In the genomic region with DNA sequence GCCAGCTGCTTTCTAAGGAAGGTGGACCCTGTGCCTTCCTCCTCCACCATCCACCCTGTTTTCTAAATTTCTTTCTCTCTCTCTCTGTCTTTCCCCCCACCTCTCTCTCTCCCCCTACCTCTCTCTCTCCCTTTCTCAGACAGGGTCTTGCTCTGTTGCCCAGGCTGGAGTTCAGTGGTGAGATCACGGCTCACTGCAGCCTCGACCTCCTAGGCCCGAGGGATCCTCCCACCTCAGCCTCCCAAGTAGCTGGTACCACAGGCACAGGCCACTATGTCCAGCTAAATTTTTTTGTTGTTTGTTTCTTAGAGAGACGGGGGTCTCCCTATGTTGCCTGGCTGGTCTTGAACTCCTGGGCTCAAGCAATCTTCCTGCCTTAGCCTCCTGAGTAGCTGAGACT, we compare ENCODE assay signal across 23 cellular contexts. TPM values are rescaled to one million over a fixed set of nuclear protein-coding genes. Genes with fewer than 3 reads are reported as not detected.
DNase-seq lines count a peak whose midpoint lies in the region; ATAC-seq, FAIRE-seq and TF ChIP-seq lines count a peak whose summit lies in the region.
"Had no signal": no experiment of that assay in that cellular context is flagged by ENCODE, and none has a peak within 500 bp of the region (broad histone marks: within the 10 kb centered on the region; RNA-seq: fewer than 3 reads in every experiment).

No MANE protein-coding gene starts in this region.

- H4K5ac ChIP-seq in H1 (ENCODE audit: insufficient read length, low read depth, low read length) = no peak overlapping the region

- TF ChIP-seq CTCF in HepG2 (CRISPR knock-in tag; IDR thresholded peaks at IDR 0.05) (no peak), right lobe of liver (IDR thresholded peaks at IDR 0.05) (no peak), H1 (IDR thresholded peaks at IDR 0.05; ENCODE audit: control extremely low read depth in 1 of 3, insufficient read depth in 1 of 3, low read depth in 1 of 3, low read length in 3 of 3) (no peak), spleen (IDR thresholded peaks at IDR 0.05 in 8 of 11, conservative IDR thresholded peaks at IDR 0.05 in 3 of 11) (no peak)

- no peak overlapping the region for H2AK5ac ChIP-seq in H1 (ENCODE audit: low read depth, low read length)

- no peak for TF ChIP-seq POLR2A in HepG2 (IDR thresholded peaks at IDR 0.05; ENCODE audit: insufficient read depth in 1 of 2, low read depth in 2 of 2, low read length in 2 of 2)
- no peak for TF ChIP-seq POLR2A in right lobe of liver (IDR thresholded peaks at IDR 0.05)
- TF ChIP-seq POLR2A in H1 (IDR thresholded peaks at IDR 0.05; ENCODE audit: control extremely low read depth in 1 of 2, low read depth in 2 of 2, low read length in 2 of 2) = no peak
- no peak for TF ChIP-seq POLR2A in spleen (IDR thresholded peaks at IDR 0.05)

- intact Hi-C loops in HepG2 (cut with micrococcal nuclease; ENCODE audit: unreplicated experiment) = no loop called here
- intact Hi-C loops in right lobe of liver (cut with DNase I) = loop anchor here in 1 of 2 donors (5.0 kb wide), 1 partner anchor 193 kb away; no protein-coding TSS in a partner anchor
- intact Hi-C loops in spleen (cut with DNase I; ENCODE audit: low total_unique reads) = loop anchor here (2.0 kb wide), 1 partner anchor 189 kb away; no protein-coding TSS in a partner anchor

- CTCF ChIA-PET in HepG2 (lab: Yijun Ruan, JAX; ENCODE audit: low intra/inter-chr PET ratio, low total read pairs) (no interaction called here), H1 (lab: Charles Lee; ENCODE audit: partially characterized antibody) (interaction anchor here (0.6 to 12.9 kb wide), 11 partner anchors 10 to 1055 kb away, joined by 3 to 426 read pairs (median 4); no protein-coding TSS in a partner anchor)

- H4K20me1 ChIP-seq in HepG2 (ENCODE audit: insufficient read depth, low read length) (no peaks in the 10 kb centered on the region), H1 (replicated peaks in 1 of 2; ENCODE audit: control insufficient read depth in 1 of 2, insufficient read depth in 2 of 2, low read length in 2 of 2) (no peaks in the 10 kb centered on the region)

- no peak for TF ChIP-seq RAD21 in HepG2 (CRISPR knock-in tag; IDR thresholded peaks at IDR 0.05)
- no peak for TF ChIP-seq RAD21 in H1 (IDR thresholded peaks at IDR 0.05 in 1 of 2, conservative IDR thresholded peaks at IDR 0.05 in 1 of 2; ENCODE audit: low read depth in 2 of 2, low read length in 2 of 2)

- no peak overlapping the region for H3K4me3 ChIP-seq in HepG2 (replicated peaks in 1 of 3; ENCODE audit: insufficient read depth in 1 of 3, low read depth in 2 of 3, low read length in 3 of 3)
- H3K4me3 ChIP-seq in right lobe of liver = no peak overlapping the region
- H3K4me3 ChIP-seq in H1 (ENCODE audit: extremely low read depth in 1 of 4, insufficient read depth in 2 of 4, low read depth in 3 of 4, low read length in 4 of 4) = no peak overlapping the region
- no peak overlapping the region for H3K4me3 ChIP-seq in spleen
- H3K4me3 ChIP-seq: A549, GM23338 had no signal

- peak overlapping the region; percentile 62; the same call in 1 of the 2 replicates for H4K8ac ChIP-seq in H1 (ENCODE audit: extremely low read depth, insufficient read depth, low read length)

- H3K36me3 ChIP-seq in HepG2 (replicated peaks in 1 of 2; ENCODE audit: control insufficient read depth in 1 of 2, insufficient read depth in 2 of 2, low read length in 2 of 2) (no peaks in the 10 kb centered on the region), right lobe of liver (no peaks in the 10 kb centered on the region), H1 (ENCODE audit: control insufficient read depth in 2 of 4, insufficient read depth in 4 of 4, low read length in 3 of 4) (no peaks in the 10 kb centered on the region), spleen (no peaks in the 10 kb centered on the region)

- in situ Hi-C loops in HepG2 (cut with HindIII; ENCODE audit: extremely low pct_ligation_motif_present, low pct_unique_long_range_greater_than_20kb) = loop anchor here (10.0 kb wide), 1 partner anchor 465 kb away; no protein-coding TSS in a partner anchor

- H2BK20ac ChIP-seq in H1 (ENCODE audit: low read length) = no peak overlapping the region

- no peak overlapping the region for H2BK5ac ChIP-seq in H1 (ENCODE audit: low read depth, low read length)

- BruUV-seq in HepG2 (replicated peaks; lab: Mats Ljungman, UMichigan) = no TSS peak

- no peak overlapping the region for H3K18ac ChIP-seq in H1 (ENCODE audit: extremely low read depth, low read length)

- H3K27me3 ChIP-seq in HepG2 (ENCODE audit: control insufficient read depth in 1 of 2, insufficient read depth in 2 of 2, low read length in 2 of 2) = no peaks in the 10 kb centered on the region
- H3K27me3 ChIP-seq in right lobe of liver = no peaks in the 10 kb centered on the region
- no peaks in the 10 kb centered on the region for H3K27me3 ChIP-seq in H1 (replicated peaks in 1 of 4; ENCODE audit: control insufficient read depth in 3 of 4, extremely low read depth in 1 of 4, insufficient read depth in 3 of 4, low read length in 3 of 4)
- H3K27me3 ChIP-seq in spleen (replicated peaks in 1 of 7) = no peaks in the 10 kb centered on the region

- 81% methylated on average over 4 of the region's 4 CpGs for WGBS in HepG2 (ENCODE audit: low lambda C conversion rate)
- 90% methylated on average over 4 of the region's 4 CpGs for WGBS in right lobe of liver (ENCODE audit: insufficient coverage, low coverage, low lambda C conversion rate, missing lambda C conversion rate)
- 94% methylated on average over 4 of the region's 4 CpGs; no CpG with 5 or more reads in 1 of the 2 experiments for WGBS in H1 (ENCODE audit: extremely low coverage in 1 of 2, insufficient coverage in 1 of 2, insufficient read length in 1 of 2, insufficient replicate concordance in 2 of 2, low coverage in 1 of 2, low lambda C conversion rate in 2 of 2, missing lambda C conversion rate in 1 of 2), 2 experiments
- WGBS in spleen, 5 donors = 84 to 92% (median 89%) methylated on average over 4 of the region's 4 CpGs

- no peak for DNase-seq in HepG2 (ENCODE audit: low spot score)
- no peak for DNase-seq in right lobe of liver
- no peak for DNase-seq in H1 (ENCODE audit: low read depth in 1 of 2, low spot score in 2 of 2)
- DNase-seq in spleen = no peak
- DNase-seq in CD1c-positive myeloid dendritic cell (ENCODE audit: extremely low spot score) = no peak
- DNase-seq in LoVo (ENCODE audit: low spot score) = no peak
- DNase-seq in NCI-H2081 (lab: John Stamatoyannopoulos, UW) = no peak
- DNase-seq: AML-193; CD4-positive, CD25-positive, alpha-beta regulatory T cell; CD8-positive, alpha-beta memory T cell; COR-L47; DMS 273 treated with DMSO at 0.1 percent for 48 hours; DMS53; H7; HFFc6 had no signal

- H3K23me2 ChIP-seq in H1 (ENCODE audit: low read depth, low read length) = no peaks in the 10 kb centered on the region

- no peak overlapping the region for H3K9ac ChIP-seq in HepG2 (ENCODE audit: insufficient read depth, low read depth, low read length)
- no peak overlapping the region for H3K9ac ChIP-seq in H1 (replicated peaks in 1 of 4; ENCODE audit: extremely low read depth in 1 of 4, low read depth in 3 of 4, low read length in 3 of 4)

- no peaks in the 10 kb centered on the region for H3K79me2 ChIP-seq in HepG2 (ENCODE audit: insufficient read depth, low read length)
- H3K79me2 ChIP-seq in H1 (ENCODE audit: control insufficient read depth in 1 of 2, insufficient read depth in 2 of 2, low read length in 2 of 2) = no peaks in the 10 kb centered on the region

- TF ChIP-seq EP300 in HepG2 (IDR thresholded peaks at IDR 0.05; ENCODE audit: low read depth in 2 of 2, low read length in 2 of 2) = no peak
- no peak for TF ChIP-seq EP300 in HepG2 (CRISPR knock-in tag; IDR thresholded peaks at IDR 0.05; ENCODE audit: borderline replicate concordance)
- TF ChIP-seq EP300 in H1 (IDR thresholded peaks at IDR 0.05; ENCODE audit: borderline replicate concordance in 1 of 2, low read depth in 2 of 2, low read length in 2 of 2) = no peak

- H2BK120ac ChIP-seq in H1 (replicated peaks; ENCODE audit: low read depth, low read length) = no peak overlapping the region

- no peak overlapping the region for H3K23ac ChIP-seq in H1 (ENCODE audit: insufficient read length)

- H3K9me3 ChIP-seq in HepG2 (ENCODE audit: low read length) (no peaks in the 10 kb centered on the region), right lobe of liver (no peaks in the 10 kb centered on the region), H1 (ENCODE audit: insufficient read depth in 2 of 2, low read depth in 1 of 2, low read length in 1 of 2) (peaks cover 0 to 12% of the 10 kb centered on the region in 2 experiments; a peak in 1 of 4 replicates), spleen (no peaks in the 10 kb centered on the region)
- H3K9me3 ChIP-seq: A549 had no signal

- H2BK12ac ChIP-seq in H1 (ENCODE audit: low read depth, low read length) = no peak overlapping the region

- no peak overlapping the region for H3K4ac ChIP-seq in H1 (replicated peaks; ENCODE audit: insufficient read length, low read depth, low read length)

- FAIRE-seq in HepG2 (lab: Jason Lieb, UNC) (no peak), H1 (lab: Jason Lieb, UNC) (no peak)
- FAIRE-seq: A549, G401.6, GM12891, GM19239 had no signal

- no peak overlapping the region for H2BK15ac ChIP-seq in H1 (ENCODE audit: low read length)

- no peak; the same call in 2 of the 3 replicates for ATAC-seq in HepG2
- ATAC-seq in right lobe of liver = no peak
- ATAC-seq: A549, GM23338, HCT116 had no signal

- H3K56ac ChIP-seq in H1 (replicated peaks; ENCODE audit: insufficient read length, low read depth, low read length) = no peak overlapping the region

- H3K4me1 ChIP-seq in HepG2 (ENCODE audit: insufficient read depth, low read length) = peaks cover 38% of the 10 kb centered on the region
- no peaks in the 10 kb centered on the region for H3K4me1 ChIP-seq in right lobe of liver
- H3K4me1 ChIP-seq in H1 (replicated peaks in 1 of 4; ENCODE audit: control insufficient read depth in 3 of 4, insufficient read depth in 4 of 4, low read length in 3 of 4) = no peaks in the 10 kb centered on the region
- H3K4me1 ChIP-seq in spleen = peaks cover 0 to 16% (median 4%) of the 10 kb centered on the region in 6 donors
- H3K4me1 ChIP-seq: A549 had no signal

- no peak overlapping the region for H3K14ac ChIP-seq in H1 (ENCODE audit: insufficient read length)

- peak overlapping the region; percentile 90 for H2AFZ ChIP-seq in HepG2 (ENCODE audit: low read length)
- H2AFZ ChIP-seq in H1 (ENCODE audit: low read length) = no peak overlapping the region

- H4K91ac ChIP-seq in H1 (replicated peaks; ENCODE audit: insufficient read length, low read length) = no peak overlapping the region

- H3K27ac ChIP-seq in HepG2 (ENCODE audit: extremely low read length, insufficient read depth, low read length) = no peak overlapping the region
- no peak overlapping the region for H3K27ac ChIP-seq in right lobe of liver
- H3K27ac ChIP-seq in H1 (ENCODE audit: low read depth, low read length) = no peak overlapping the region
- peak overlapping the region in 5 of 8 donors; percentile 49 to 63 (median 52) for H3K27ac ChIP-seq in spleen
- H3K27ac ChIP-seq: 22Rv1, A549 had no signal

- POLR2A ChIA-PET in HepG2 (lab: Yijun Ruan, JAX) (interaction anchor here (1.6 to 1.9 kb wide), 2 partner anchors 239 to 241 kb away, joined by 4 to 5 read pairs; a partner anchor contains a TSS), H1 (lab: Charles Lee; ENCODE audit: partially characterized antibody) (interaction anchor here (0.7 to 1.6 kb wide), 2 partner anchors 24 to 241 kb away, joined by 3 to 6 read pairs; no protein-coding TSS in a partner anchor)

- no peaks in the 10 kb centered on the region for H3K79me1 ChIP-seq in H1 (ENCODE audit: low read depth, low read length)

- H3K4me2 ChIP-seq in HepG2 (ENCODE audit: low read depth, low read length) (peak overlapping the region; percentile 61), H1 (ENCODE audit: insufficient read depth in 1 of 2, low read depth in 2 of 2, low read length in 2 of 2) (no peak overlapping the region)
- H3K4me2 ChIP-seq: A549, GM23338 had no signal

RNA-seq across cellular contexts. Expression of a gene that starts 59.8 kb away (rescaled TPM):
- total RNA-seq in HepG2 (2016; rRNA removed; fragmentation: Illumina TruSeq; extraction: Trizol) = 11.0 and 13.8 TPM in 2 replicates
- 1.8 and 2.0 TPM in 2 replicates for total RNA-seq in HepG2 (2016; cell fraction: cytosol; rRNA removed; fragmentation: Illumina TruSeq; extraction: Trizol; ENCODE audit: low read depth)
- total RNA-seq in HepG2 (2016; cell fraction: insoluble cytoplasmic fraction; rRNA removed; fragmentation: Illumina TruSeq; extraction: Trizol) = 10.5 and 13.2 TPM in 2 replicates
- total RNA-seq in HepG2 (2016; cell fraction: membrane; rRNA removed; fragmentation: Illumina TruSeq; extraction: Trizol) = 3.1 and 3.8 TPM in 2 replicates
- total RNA-seq in HepG2 (2016; cell fraction: nucleus; rRNA removed; fragmentation: Illumina TruSeq; extraction: Trizol) = 12.7 and 16.5 TPM in 2 replicates
- polyA plus RNA-seq in HepG2 (2011; rRNA removed) = 2.1 and 2.4 TPM in 2 replicates
- polyA plus RNA-seq in HepG2 (2011; cell fraction: cytosol; rRNA removed) = 0.71 and 1.6 TPM in 2 replicates
- 2.0 and 3.8 TPM in 2 replicates for polyA plus RNA-seq in HepG2 (2011; cell fraction: nucleus; rRNA removed)
- 1.3 and 1.6 TPM in 2 replicates for polyA plus RNA-seq in HepG2 (2012)
- polyA plus RNA-seq in HepG2 (2016; cell fraction: cytosol; fragmentation: Illumina TruSeq; extraction: Trizol; ENCODE audit: low read depth) = 0.23 and 0.43 TPM in 2 replicates
- polyA plus RNA-seq in HepG2 (2016; cell fraction: insoluble cytoplasmic fraction; fragmentation: Illumina TruSeq; extraction: Trizol; ENCODE audit: low read depth) = 2.4 TPM in 2 replicates
- polyA plus RNA-seq in HepG2 (2016; cell fraction: membrane; fragmentation: Illumina TruSeq; extraction: Trizol; ENCODE audit: low read depth) = 0.57 and 0.77 TPM in 2 replicates
- 2.7 and 4.2 TPM in 2 replicates for polyA plus RNA-seq in HepG2 (2016; cell fraction: nucleus; fragmentation: Illumina TruSeq; extraction: Trizol; ENCODE audit: insufficient read depth, low read depth)
- polyA minus RNA-seq in HepG2 (2011; rRNA and poly(A)+ RNA removed; ENCODE audit: low replicate concordance) = 15.1 and 91.4 TPM in 2 replicates
- 6.2 and 6.7 TPM in 2 replicates for polyA minus RNA-seq in HepG2 (2011; cell fraction: cytosol; rRNA and poly(A)+ RNA removed)
- polyA minus RNA-seq in HepG2 (2011; cell fraction: nucleus; rRNA and poly(A)+ RNA removed) = 14.8 and 17.2 TPM in 2 replicates
- total RNA-seq in right lobe of liver = 10 to 100 TPM in 3 of 6 experiments, 1 to 10 TPM in 3; 4.9 to 23.7 (median 10.7) TPM
- 50.0 TPM in 2 replicates for total RNA-seq in H1 (2021; fragmentation: NEBNext Ultra II Directional; extraction: Animal tissue kit (Norgen Biotek cat#: 25700))
- polyA plus RNA-seq in H1 (2011; rRNA removed) = 8.2 and 8.9 TPM in 2 replicates
- 9.2 TPM for polyA plus RNA-seq in H1 (2011; cell fraction: cytosol; rRNA removed)
- 17.7 TPM for polyA plus RNA-seq in H1 (2011; cell fraction: nucleus; rRNA removed)
- 7.4 to 15.0 TPM (median 10.7 TPM) in 4 replicates for polyA plus RNA-seq in H1 (2012, experiment 1 of 2)
- 0.85 TPM for polyA plus RNA-seq in H1 (2012, experiment 2 of 2)
- polyA plus RNA-seq in H1 (2013, experiment 1 of 2) = 12.7 TPM
- 11.8 TPM for polyA plus RNA-seq in H1 (2013, experiment 2 of 2)
- 110 and 154 TPM in 2 replicates for polyA minus RNA-seq in H1 (2011; rRNA and poly(A)+ RNA removed)
- polyA minus RNA-seq in H1 (2011; cell fraction: cytosol; rRNA and poly(A)+ RNA removed) = 38.5 TPM
- polyA minus RNA-seq in H1 (2011; cell fraction: nucleus; rRNA and poly(A)+ RNA removed) = 89.6 TPM
- 100 to 1,000 TPM in 6 of 7 donors, 10 to 100 TPM in 1; 84.6 to 236 (median 190) TPM for total RNA-seq in spleen
- polyA plus RNA-seq in spleen = 10 to 100 TPM in 1 of 3 donors, 1 to 10 TPM in 2; 3.5 to 13.0 (median 4.7) TPM
- total RNA-seq: HFFc6 had no signal
- polyA plus RNA-seq: BJ; CD4-positive, CD25-positive, alpha-beta regulatory T cell; CD8-positive, alpha-beta memory T cell had no signal

Comparison
In these comparisons a context has a peak if more than half of its experiments do, and no peak if none do; other contexts are left out.
1. H3K27ac ChIP-seq: peak in spleen (5 of 8); none in HepG2 (single experiment), right lobe of liver (0 of 3) and H1 (single experiment).